13 cellular contexts compared by ENCODE assay signal in the genomic region with DNA sequence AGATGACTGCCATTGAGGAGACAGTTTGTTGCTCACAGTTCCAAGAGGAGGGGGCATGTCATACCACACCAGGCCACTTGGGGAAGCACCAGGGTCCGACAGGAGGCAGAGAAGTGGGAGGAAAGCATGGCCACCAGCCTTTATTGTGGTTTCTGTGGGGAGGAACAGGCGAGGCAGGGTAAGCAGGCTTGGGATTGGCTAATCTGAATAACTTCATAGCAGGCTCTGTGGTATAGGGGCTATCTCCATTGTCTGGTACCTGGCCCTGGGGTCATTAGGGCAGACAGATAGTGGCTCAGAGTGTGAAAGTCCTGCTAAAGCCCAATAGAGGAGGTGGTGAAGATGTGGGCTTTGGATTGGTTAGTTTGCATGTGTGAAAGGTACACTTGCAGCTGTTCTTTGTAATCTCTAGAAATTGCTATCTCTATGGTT. TPM values are rescaled to one million over a fixed set of nuclear protein-coding genes. Genes with fewer than 3 reads are reported as not detected.
A peak's percentile ranks its signal among the peaks of the same experiment; 100 is the strongest.
DNase-seq lines count a peak whose midpoint lies in the region; ATAC-seq and TF ChIP-seq lines count a peak whose summit lies in the region.
"Had no signal": no experiment of that assay in that cellular context is flagged by ENCODE, and none has a peak within 500 bp of the region (broad histone marks: within the 10 kb centered on the region; RNA-seq: fewer than 3 reads in every experiment).

No MANE protein-coding gene starts in this region.

- no peaks in the 10 kb centered on the region for H3K9me3 Mint-ChIP-seq in activated CD8-positive, alpha-beta memory T cell treated with anti-CD3 and anti-CD28 coated beads, Interleukin-2, amount 10 ng/mL, durations not matched to agents 7 days and 5 days (ENCODE audit: low read depth)
- H3K9me3 Mint-ChIP-seq in activated T-helper 17 cell treated with anti-CD3 and anti-CD28 coated beads, Interleukin-2, amount 50 U/mL, for 72 hours = no peaks in the 10 kb centered on the region
- H3K9me3 Mint-ChIP-seq: activated T-cell treated with anti-CD3 and anti-CD28 coated beads, Interleukin-2, amount 50 U/mL, for 4 hours had no signal

- no peak for ATAC-seq in activated CD8-positive, alpha-beta memory T cell treated with anti-CD3 and anti-CD28 coated beads, Interleukin-2, amount 10 ng/mL, durations not matched to agents 7 days and 5 days
- peak; percentile 56 for ATAC-seq in activated T-helper 17 cell treated with anti-CD3 and anti-CD28 coated beads, Interleukin-2, amount 50 U/mL, for 72 hours (replicated peaks)
- ATAC-seq in HG03521 (IDR thresholded peaks at IDR 0.05; ENCODE audit: unreplicated experiment) (no peak), GM21529 (IDR thresholded peaks at IDR 0.05; ENCODE audit: unreplicated experiment) (no peak)
- ATAC-seq: activated T-cell treated with anti-CD3 and anti-CD28 coated beads, Interleukin-2, amount 50 U/mL, for 4 hours had no signal

- H3K27ac Mint-ChIP-seq in activated CD8-positive, alpha-beta memory T cell treated with anti-CD3 and anti-CD28 coated beads, Interleukin-2, amount 10 ng/mL, durations not matched to agents 7 days and 5 days = no peak overlapping the region
- no peak overlapping the region for H3K27ac Mint-ChIP-seq in activated T-helper 17 cell treated with anti-CD3 and anti-CD28 coated beads, Interleukin-2, amount 50 U/mL, for 72 hours
- H3K27ac Mint-ChIP-seq: B cell had no signal

- peaks cover 2% of the 10 kb centered on the region for H3K27me3 Mint-ChIP-seq in activated CD8-positive, alpha-beta memory T cell treated with anti-CD3 and anti-CD28 coated beads, Interleukin-2, amount 10 ng/mL, durations not matched to agents 7 days and 5 days
- H3K27me3 Mint-ChIP-seq in activated T-helper 17 cell treated with anti-CD3 and anti-CD28 coated beads, Interleukin-2, amount 50 U/mL, for 72 hours = no peaks in the 10 kb centered on the region

- peak in 2 of 3 experiments; percentile 3 to 5 for DNase-seq in activated CD8-positive, alpha-beta memory T cell treated with anti-CD3 and anti-CD28 coated beads for 48 hours (ENCODE audit: low read depth in 2 of 3, low spot score in 2 of 3)
- no peak for DNase-seq in activated CD8-positive, alpha-beta memory T cell treated with anti-CD3 and anti-CD28 coated beads, Interleukin-2, amount 10 ng/mL, durations not matched to agents 7 days and 5 days
- DNase-seq in HuH-7 (ENCODE audit: low spot score) (peak; percentile 17), coronary artery (ENCODE audit: low spot score) (no peak)
- peak; percentile 7 to 9 for DNase-seq in stimulated activated CD4-positive, alpha-beta T cell treated with anti-CD3 and anti-CD28 coated beads, Interleukin-4, amount 100 ng/mL, for 48 hours (ENCODE audit: low read depth in 2 of 2)
- DNase-seq: activated T-cell treated with anti-CD3 and anti-CD28 coated beads, Interleukin-2, amount 50 U/mL, for 4 hours; islet precursor cell; NCI-H1105; SHP77 treated with DMSO at 0.1 percent for 48 hours had no signal

- H3K27ac ChIP-seq in coronary artery = no peak overlapping the region

- TF ChIP-seq CTCF in coronary artery (IDR thresholded peaks at IDR 0.05) = no peak

- H3K4me3 Mint-ChIP-seq in activated CD8-positive, alpha-beta memory T cell treated with anti-CD3 and anti-CD28 coated beads, Interleukin-2, amount 10 ng/mL, durations not matched to agents 7 days and 5 days = no peak overlapping the region
- no peak overlapping the region for H3K4me3 Mint-ChIP-seq in activated T-helper 17 cell treated with anti-CD3 and anti-CD28 coated beads, Interleukin-2, amount 50 U/mL, for 72 hours
- H3K4me3 Mint-ChIP-seq: activated T-cell treated with anti-CD3 and anti-CD28 coated beads, Interleukin-2, amount 50 U/mL, for 4 hours; B cell had no signal

- no peaks in the 10 kb centered on the region for H3K36me3 Mint-ChIP-seq in activated CD8-positive, alpha-beta memory T cell treated with anti-CD3 and anti-CD28 coated beads, Interleukin-2, amount 10 ng/mL, durations not matched to agents 7 days and 5 days
- no peaks in the 10 kb centered on the region for H3K36me3 Mint-ChIP-seq in activated T-helper 17 cell treated with anti-CD3 and anti-CD28 coated beads, Interleukin-2, amount 50 U/mL, for 72 hours (ENCODE audit: low read depth)

- CTCF ChIA-PET in activated CD8-positive, alpha-beta memory T cell treated with anti-CD3 and anti-CD28 coated beads, Interleukin-2, amount 10 ng/mL, durations not matched to agents 7 days and 5 days (lab: Charles Lee) = interaction anchor here (1.0 kb wide), 1 partner anchor 584 kb away, joined by 3 read pairs; no protein-coding TSS in a partner anchor

- H3K4me3 ChIP-seq in coronary artery = no peak overlapping the region

- peaks cover 3% of the 10 kb centered on the region for H3K4me1 Mint-ChIP-seq in activated CD8-positive, alpha-beta memory T cell treated with anti-CD3 and anti-CD28 coated beads, Interleukin-2, amount 10 ng/mL, durations not matched to agents 7 days and 5 days
- no peaks in the 10 kb centered on the region for H3K4me1 Mint-ChIP-seq in activated T-helper 17 cell treated with anti-CD3 and anti-CD28 coated beads, Interleukin-2, amount 50 U/mL, for 72 hours
- H3K4me1 Mint-ChIP-seq: B cell had no signal

RNA-seq across cellular contexts. Expression of gene CBY2, which starts 35.5 kb away (rescaled TPM):
- total RNA-seq in activated CD8-positive, alpha-beta memory T cell treated with anti-CD3 and anti-CD28 coated beads, Interleukin-2, amount 10 ng/mL, durations not matched to agents 7 days and 5 days = not detected
- total RNA-seq in activated T-helper 17 cell treated with anti-CD3 and anti-CD28 coated beads, Interleukin-2, amount 50 U/mL, for 72 hours = not detected
- total RNA-seq: activated T-cell treated with anti-CD3 and anti-CD28 coated beads, Interleukin-2, amount 50 U/mL, for 4 hours; B cell had no signal

Comparison
In these comparisons a context has a peak if more than half of its experiments do, and no peak if none do; other contexts are left out.
1. DNase-seq: peak in activated CD8-positive, alpha-beta memory T cell treated with anti-CD3 and anti-CD28 coated beads for 48 hours (2 of 3), HuH-7 (single experiment) and stimulated activated CD4-positive, alpha-beta T cell treated with anti-CD3 and anti-CD28 coated beads, Interleukin-4, amount 100 ng/mL, for 48 hours (2 of 2); none in activated CD8-positive, alpha-beta memory T cell treated with anti-CD3 and anti-CD28 coated beads, Interleukin-2, amount 10 ng/mL, durations not matched to agents 7 days and 5 days (single experiment) and coronary artery (single experiment).